In the genomic region with DNA sequence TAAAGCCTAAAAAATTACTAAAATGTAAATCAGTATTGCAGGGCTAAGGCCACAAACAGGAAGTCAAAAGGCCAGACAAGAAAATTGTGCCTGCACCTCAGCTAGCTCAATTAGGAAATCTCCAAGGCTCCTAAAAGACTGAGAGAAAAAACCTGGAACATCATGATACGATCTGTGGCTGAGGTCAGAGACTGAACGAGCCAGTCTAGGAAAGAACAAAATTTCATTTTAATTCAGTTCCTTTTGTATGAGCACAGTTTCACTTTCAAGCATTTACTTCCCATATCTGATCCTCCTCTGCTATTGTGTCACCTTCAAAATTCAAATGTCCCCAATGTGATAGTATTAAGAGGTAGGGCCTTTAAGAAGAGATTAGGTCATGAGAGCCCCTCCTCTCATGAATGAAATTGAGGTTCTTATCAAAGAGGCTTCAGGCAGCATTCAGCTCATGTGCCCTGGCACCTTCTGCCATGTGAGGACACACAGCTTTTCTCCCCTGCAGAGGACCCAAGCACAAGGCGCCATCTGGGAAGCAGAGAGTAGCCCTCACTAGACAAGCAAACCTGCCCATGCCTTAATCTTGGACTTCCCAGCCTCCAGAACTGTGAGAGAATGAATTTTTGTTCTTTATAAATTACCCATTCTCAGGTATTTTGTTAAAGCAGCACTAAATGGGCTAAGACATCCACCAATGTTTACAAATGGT, we compare ENCODE assay signal across 10 cellular contexts.
DNase-seq lines count a peak whose midpoint lies in the region; ATAC-seq and TF ChIP-seq lines count a peak whose summit lies in the region.
"Had no signal": no experiment of that assay in that cellular context is flagged by ENCODE, and none has a peak within 500 bp of the region (broad histone marks: within the 10 kb centered on the region; RNA-seq: fewer than 3 reads in every experiment).

No MANE protein-coding gene starts in this region.

- H3K4me1 ChIP-seq in OCI-LY3 (ENCODE audit: low read length), result peaks cover 22% of the 10 kb centered on the region

- no peaks in the 10 kb centered on the region for H3K79me2 ChIP-seq in OCI-LY3 (ENCODE audit: low read length)

- peak overlapping the region; percentile 57 for H3K4me2 ChIP-seq in OCI-LY3 (ENCODE audit: low read length)

- H3K4me1 Mint-ChIP-seq in stimulated activated naive CD8-positive, alpha-beta T cell treated with anti-CD3 and anti-CD28 coated beads, Interleukin-15, Interleukin-2, amounts not matched to agents 100 ng/mL and 50 ng/mL, for 24 hours (ENCODE audit: low read depth), result peaks cover 13% of the 10 kb centered on the region
- peaks cover 17% of the 10 kb centered on the region for H3K4me1 Mint-ChIP-seq in stimulated activated naive CD8-positive, alpha-beta T cell treated with anti-CD3 and anti-CD28 coated beads, Interleukin-15, amount 100 ng/mL, for 72 hours

- no peaks in the 10 kb centered on the region for H3K27me3 Mint-ChIP-seq in stimulated activated naive CD8-positive, alpha-beta T cell treated with anti-CD3 and anti-CD28 coated beads, Interleukin-15, Interleukin-2, amounts not matched to agents 100 ng/mL and 50 ng/mL, for 24 hours
- H3K27me3 Mint-ChIP-seq in stimulated activated naive CD8-positive, alpha-beta T cell treated with anti-CD3 and anti-CD28 coated beads, Interleukin-15, amount 100 ng/mL, for 72 hours, result no peaks in the 10 kb centered on the region

- H3K9ac ChIP-seq in OCI-LY3 (ENCODE audit: low read length), result peak overlapping the region; percentile 21; the same call in 1 of the 2 replicates

- H4K20me1 ChIP-seq in OCI-LY3 (ENCODE audit: insufficient read depth, low read length), result no peaks in the 10 kb centered on the region

- H3K27ac Mint-ChIP-seq in stimulated activated naive CD8-positive, alpha-beta T cell treated with anti-CD3 and anti-CD28 coated beads, Interleukin-15, Interleukin-2, amounts not matched to agents 100 ng/mL and 50 ng/mL, for 24 hours, result peak overlapping the region; percentile 73
- H3K27ac Mint-ChIP-seq in stimulated activated naive CD8-positive, alpha-beta T cell treated with anti-CD3 and anti-CD28 coated beads, Interleukin-15, amount 100 ng/mL, for 72 hours, result peak overlapping the region in 1 of 2 donors; percentile 46

- peak overlapping the region; percentile 70 for H3K27ac ChIP-seq in OCI-LY3 (ENCODE audit: low read length)

- ATAC-seq in stimulated activated naive CD8-positive, alpha-beta T cell treated with anti-CD3 and anti-CD28 coated beads, Interleukin-15, amount 100 ng/mL, for 72 hours, result no peak
- no peak for ATAC-seq in HG02870 (IDR thresholded peaks at IDR 0.05; ENCODE audit: unreplicated experiment)

- TF ChIP-seq CTCF in OCI-LY3 (IDR thresholded peaks at IDR 0.05; ENCODE audit: low read depth, low read length), result no peak

- no peaks in the 10 kb centered on the region for H3K9me3 Mint-ChIP-seq in stimulated activated naive CD8-positive, alpha-beta T cell treated with anti-CD3 and anti-CD28 coated beads, Interleukin-15, Interleukin-2, amounts not matched to agents 100 ng/mL and 50 ng/mL, for 24 hours
- no peaks in the 10 kb centered on the region for H3K9me3 Mint-ChIP-seq in stimulated activated naive CD8-positive, alpha-beta T cell treated with anti-CD3 and anti-CD28 coated beads, Interleukin-15, amount 100 ng/mL, for 72 hours

- no peak overlapping the region for H2AFZ ChIP-seq in OCI-LY3 (ENCODE audit: low read depth, low read length)

- peak overlapping the region; percentile 36 for H3K4me3 ChIP-seq in OCI-LY3 (ENCODE audit: low read length)

- DNase-seq in stimulated activated naive CD8-positive, alpha-beta T cell treated with anti-CD3 and anti-CD28 coated beads, Interleukin-15, amount 100 ng/mL, for 72 hours, result no peak
- DNase-seq in germinal center (ENCODE audit: low spot score) (peak; percentile 35), NCI-H748 treated with DMSO at 0.1 percent for 48 hours (lab: John Stamatoyannopoulos, UW) (no peak), AG20443 (ENCODE audit: low spot score) (no peak)
- no peak for DNase-seq in stimulated activated CD4-positive, alpha-beta T cell treated with anti-CD3 and anti-CD28 coated beads, Interleukin-15, amount 100 ng/mL, for 24 hours
- DNase-seq: DMS79, NCI-H187 had no signal

- H3K27me3 ChIP-seq in OCI-LY3 (ENCODE audit: low read depth, low read length), result no peaks in the 10 kb centered on the region

- peaks cover 48% of the 10 kb centered on the region for H3K36me3 ChIP-seq in OCI-LY3 (replicated peaks; ENCODE audit: low read depth, low read length)

- H3K9me3 ChIP-seq in OCI-LY3 (ENCODE audit: insufficient read depth, low read length), result no peaks in the 10 kb centered on the region

- H3K36me3 Mint-ChIP-seq in stimulated activated naive CD8-positive, alpha-beta T cell treated with anti-CD3 and anti-CD28 coated beads, Interleukin-15, Interleukin-2, amounts not matched to agents 100 ng/mL and 50 ng/mL, for 24 hours (ENCODE audit: low read depth), result peaks cover 57% of the 10 kb centered on the region

- no peak overlapping the region for H3K4me3 Mint-ChIP-seq in stimulated activated naive CD8-positive, alpha-beta T cell treated with anti-CD3 and anti-CD28 coated beads, Interleukin-15, Interleukin-2, amounts not matched to agents 100 ng/mL and 50 ng/mL, for 24 hours
- no peak overlapping the region for H3K4me3 Mint-ChIP-seq in stimulated activated naive CD8-positive, alpha-beta T cell treated with anti-CD3 and anti-CD28 coated beads, Interleukin-15, amount 100 ng/mL, for 72 hours
